Comparison of ENCODE assay signal across 30 cellular contexts in genomic region chr2:225030893-225031292, GRCh38. TPM values are rescaled to one million over a fixed set of nuclear protein-coding genes. Genes with fewer than 3 reads are reported as not detected.
A peak's percentile ranks its signal among the peaks of the same experiment; 100 is the strongest.
DNase-seq lines count a peak whose midpoint lies in the region; ATAC-seq, FAIRE-seq and TF ChIP-seq lines count a peak whose summit lies in the region.
"Had no signal": no experiment of that assay in that cellular context is flagged by ENCODE, and none has a peak within 500 bp of the region (broad histone marks: within the 10 kb centered on the region; RNA-seq: fewer than 3 reads in every experiment).

No MANE protein-coding gene starts in this region.

- TF ChIP-seq POLR2A in H54 (IDR thresholded peaks at IDR 0.05; ENCODE audit: low read depth, low read length), result no peak

- no peaks in the 10 kb centered on the region for H3K9me3 ChIP-seq in mucosa of descending colon
- H3K9me3 ChIP-seq: BE2C, Caco-2, left ventricle myocardium inferior had no signal

- H3K4me3 ChIP-seq in mucosa of descending colon, result no peak overlapping the region
- H3K4me3 ChIP-seq: left ventricle myocardium inferior, skin epidermis had no signal

- H3K4me3 Mint-ChIP-seq in activated naive CD4-positive, alpha-beta T cell treated with anti-CD3 and anti-CD28 coated beads, Interleukin-2, amount 10 ng/mL, durations not matched to agents 7 days and 5 days, result no peak overlapping the region
- no peak overlapping the region for H3K4me3 Mint-ChIP-seq in activated T-helper 1 cell treated with anti-CD3 and anti-CD28 coated beads, Interleukin-12 subunit alpha, Interleukin-12 subunit beta, Interleukin-2, Interleukin-4 antibody, amounts not matched to agents 30 ng/mL and 10 ng/mL and 1 ng/mL, durations not matched to agents 14 hours and 24 hours and 36 hours
- H3K4me3 Mint-ChIP-seq: activated CD8-positive, alpha-beta memory T cell treated with anti-CD3 and anti-CD28 coated beads, Interleukin-2, amount 10 ng/mL, durations not matched to agents 7 days and 5 days; type B pancreatic cell had no signal

- H3K27ac ChIP-seq in temporal lobe (ENCODE audit: low read depth, low read length), result peak overlapping the region; percentile 66
- H3K27ac ChIP-seq: epithelial cell of prostate, KMS-11, left ventricle myocardium inferior, RWPE1, skin epidermis had no signal

- TF ChIP-seq CTCF in mucosa of descending colon (IDR thresholded peaks at IDR 0.05), result no peak

- CTCF ChIA-PET in activated naive CD4-positive, alpha-beta T cell treated with anti-CD3 and anti-CD28 coated beads, Interleukin-2, amount 10 ng/mL, durations not matched to agents 7 days and 5 days (lab: Charles Lee), result interaction anchor here (1.5 kb wide), 1 partner anchor 12 kb away, joined by 7 read pairs; the partner anchor contains the start of gene DOCK10

- peaks cover 68% of the 10 kb centered on the region for H3K36me3 Mint-ChIP-seq in activated naive CD4-positive, alpha-beta T cell treated with anti-CD3 and anti-CD28 coated beads, Interleukin-2, amount 10 ng/mL, durations not matched to agents 7 days and 5 days
- peaks cover 52% of the 10 kb centered on the region for H3K36me3 Mint-ChIP-seq in activated T-helper 1 cell treated with anti-CD3 and anti-CD28 coated beads, Interleukin-12 subunit alpha, Interleukin-12 subunit beta, Interleukin-2, Interleukin-4 antibody, amounts not matched to agents 30 ng/mL and 10 ng/mL and 1 ng/mL, durations not matched to agents 14 hours and 24 hours and 36 hours (ENCODE audit: low read depth)
- H3K36me3 Mint-ChIP-seq: type B pancreatic cell had no signal

- H3K36me3 ChIP-seq in mucosa of descending colon (ENCODE audit: low read depth), result no peaks in the 10 kb centered on the region
- H3K36me3 ChIP-seq: BE2C, left ventricle myocardium inferior had no signal

- no peak for FAIRE-seq in H54 (lab: Jason Lieb, UNC)
- FAIRE-seq: colon, islet of Langerhans had no signal

- peaks cover 10% of the 10 kb centered on the region for H3K4me1 ChIP-seq in mucosa of descending colon (ENCODE audit: low read depth)
- H3K4me1 ChIP-seq: BE2C, Caco-2, left ventricle myocardium inferior had no signal

- ATAC-seq in mucosa of descending colon (peak; percentile 28), HG02885 (IDR thresholded peaks at IDR 0.05; ENCODE audit: poor library complexity, unreplicated experiment) (no peak)
- ATAC-seq: activated CD8-positive, alpha-beta memory T cell treated with anti-CD3 and anti-CD28 coated beads, Interleukin-2, amount 10 ng/mL, durations not matched to agents 7 days and 5 days had no signal

- intact Hi-C loops in activated T-helper 1 cell treated with anti-CD3 and anti-CD28 coated beads, Interleukin-12 subunit alpha, Interleukin-12 subunit beta, Interleukin-2, Interleukin-4 antibody, amounts not matched to agents 30 ng/mL and 10 ng/mL and 1 ng/mL, durations not matched to agents 14 hours and 24 hours and 36 hours (cut with micrococcal nuclease), result loop anchor here (1.0 to 10.0 kb wide), 4 partner anchors 9 to 506 kb away; no protein-coding TSS in a partner anchor
- intact Hi-C loops in mucosa of descending colon (cut with DNase I, micrococcal nuclease), result no loop called here

- H3K27ac Mint-ChIP-seq in activated naive CD4-positive, alpha-beta T cell treated with anti-CD3 and anti-CD28 coated beads, Interleukin-2, amount 10 ng/mL, durations not matched to agents 7 days and 5 days, result peak overlapping the region; percentile 9
- peak overlapping the region; percentile 11 for H3K27ac Mint-ChIP-seq in activated T-helper 1 cell treated with anti-CD3 and anti-CD28 coated beads, Interleukin-12 subunit alpha, Interleukin-12 subunit beta, Interleukin-2, Interleukin-4 antibody, amounts not matched to agents 30 ng/mL and 10 ng/mL and 1 ng/mL, durations not matched to agents 14 hours and 24 hours and 36 hours
- H3K27ac Mint-ChIP-seq: activated CD8-positive, alpha-beta memory T cell treated with anti-CD3 and anti-CD28 coated beads, Interleukin-2, amount 10 ng/mL, durations not matched to agents 7 days and 5 days; type B pancreatic cell had no signal

- H3K27me3 Mint-ChIP-seq in activated naive CD4-positive, alpha-beta T cell treated with anti-CD3 and anti-CD28 coated beads, Interleukin-2, amount 10 ng/mL, durations not matched to agents 7 days and 5 days, result no peaks in the 10 kb centered on the region
- no peaks in the 10 kb centered on the region for H3K27me3 Mint-ChIP-seq in activated T-helper 1 cell treated with anti-CD3 and anti-CD28 coated beads, Interleukin-12 subunit alpha, Interleukin-12 subunit beta, Interleukin-2, Interleukin-4 antibody, amounts not matched to agents 30 ng/mL and 10 ng/mL and 1 ng/mL, durations not matched to agents 14 hours and 24 hours and 36 hours (ENCODE audit: insufficient read depth)
- H3K27me3 Mint-ChIP-seq: activated CD8-positive, alpha-beta memory T cell treated with anti-CD3 and anti-CD28 coated beads, Interleukin-2, amount 10 ng/mL, durations not matched to agents 7 days and 5 days; naive B cell had no signal

- DNase-seq in activated naive CD4-positive, alpha-beta T cell treated with anti-CD3 and anti-CD28 coated beads, Interleukin-2, amount 10 ng/mL, durations not matched to agents 7 days and 5 days, result no peak
- DNase-seq in activated naive CD4-positive, alpha-beta T cell treated with Interleukin-2 at 50 U/mL for 16 hours, result no peak
- no peak for DNase-seq in activated T-helper 1 cell treated with anti-CD3 and anti-CD28 coated beads, Interleukin-12 subunit alpha, Interleukin-12 subunit beta, Interleukin-2, Interleukin-4 antibody, amounts not matched to agents 30 ng/mL and 10 ng/mL and 1 ng/mL, durations not matched to agents 14 hours and 24 hours and 36 hours (ENCODE audit: low spot score)
- DNase-seq in mucosa of descending colon (no peak), H54 (ENCODE audit: insufficient read length, low spot score) (no peak)
- no peak for DNase-seq in activated effector memory CD4-positive, alpha-beta T cell treated with anti-CD3 and anti-CD28 coated beads, Interleukin-2, amount 50 U/mL, for 16 hours
- DNase-seq: ACHN; activated CD4-positive, alpha-beta T cell treated with anti-CD3 and anti-CD28 coated beads for 4 hours; activated CD8-positive, alpha-beta memory T cell treated with anti-CD3 and anti-CD28 coated beads, Interleukin-2, amount 10 ng/mL, durations not matched to agents 7 days and 5 days; amygdala; BE2C; Caco-2; DMS79 treated with DMSO at 0.1 percent for 48 hours; effector CD8-positive, alpha-beta T cell; GF-D8; left ventricle myocardium inferior; naive B cell; NCI-H1436; NCI-H2107; NCI-H446 treated with DMSO at 0.1 percent for 48 hours had no signal

- no peaks in the 10 kb centered on the region for H3K9me3 Mint-ChIP-seq in activated naive CD4-positive, alpha-beta T cell treated with anti-CD3 and anti-CD28 coated beads, Interleukin-2, amount 10 ng/mL, durations not matched to agents 7 days and 5 days
- peaks cover 3% of the 10 kb centered on the region for H3K9me3 Mint-ChIP-seq in activated T-helper 1 cell treated with anti-CD3 and anti-CD28 coated beads, Interleukin-12 subunit alpha, Interleukin-12 subunit beta, Interleukin-2, Interleukin-4 antibody, amounts not matched to agents 30 ng/mL and 10 ng/mL and 1 ng/mL, durations not matched to agents 14 hours and 24 hours and 36 hours
- H3K9me3 Mint-ChIP-seq: T-helper 1 cell treated with Interleukin-12 subunit alpha and Interleukin-12 subunit beta and Interleukin-4 antibody, amounts not matched to agents 30 μg/mL and 1 μg/mL, for 36 hours had no signal

- H3K4me1 Mint-ChIP-seq in activated naive CD4-positive, alpha-beta T cell treated with anti-CD3 and anti-CD28 coated beads, Interleukin-2, amount 10 ng/mL, durations not matched to agents 7 days and 5 days, result peaks cover 79% of the 10 kb centered on the region
- H3K4me1 Mint-ChIP-seq in activated T-helper 1 cell treated with anti-CD3 and anti-CD28 coated beads, Interleukin-12 subunit alpha, Interleukin-12 subunit beta, Interleukin-2, Interleukin-4 antibody, amounts not matched to agents 30 ng/mL and 10 ng/mL and 1 ng/mL, durations not matched to agents 14 hours and 24 hours and 36 hours (ENCODE audit: low read depth), result peaks cover 78% of the 10 kb centered on the region

RNA-seq across cellular contexts. Expression of gene DOCK10, which starts 11.4 kb away (rescaled TPM):
- total RNA-seq in activated T-helper 1 cell treated with anti-CD3 and anti-CD28 coated beads, Interleukin-12 subunit alpha, Interleukin-12 subunit beta, Interleukin-2, Interleukin-4 antibody, amounts not matched to agents 30 ng/mL and 10 ng/mL and 1 ng/mL, durations not matched to agents 14 hours and 24 hours and 36 hours, result 144 and 159 TPM in 2 replicates
- 10 to 100 TPM; 13.3 to 20.6 (median 14.7) TPM for total RNA-seq in mucosa of descending colon
- 10.1 TPM for total RNA-seq in temporal lobe
- total RNA-seq: Caco-2 had no signal
